In the genomic region with DNA sequence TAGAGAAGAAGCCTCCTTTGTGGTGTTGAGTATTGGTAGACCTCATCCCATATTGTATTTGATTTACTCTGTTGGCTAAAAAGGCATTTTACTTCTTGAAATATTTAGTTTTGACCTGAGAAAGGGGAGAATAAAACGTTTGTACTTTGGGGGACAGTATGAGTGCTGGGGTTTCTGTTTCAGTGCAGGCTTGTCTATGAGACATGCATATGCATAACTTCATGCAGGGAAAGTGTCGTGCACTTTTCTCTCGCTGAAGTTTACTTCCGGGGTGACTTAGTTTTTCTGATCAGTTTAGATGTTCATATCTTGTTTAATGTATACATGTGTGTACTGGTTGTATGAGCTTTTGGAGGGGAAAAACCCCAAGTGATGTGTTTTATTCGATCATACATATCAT, we compare ENCODE assay signal across 8 cellular contexts. TPM values are rescaled to one million over a fixed set of nuclear protein-coding genes. Genes with fewer than 3 reads are reported as not detected.
DNase-seq lines count a peak whose midpoint lies in the region; ATAC-seq, FAIRE-seq and TF ChIP-seq lines count a peak whose summit lies in the region.

No MANE protein-coding gene starts in this region.

- FAIRE-seq in HTR-8/SVneo (lab: Jason Lieb, UNC) = no peak

- H3K4me3 Mint-ChIP-seq in immature natural killer cell = peak overlapping the region; percentile 92 to 94 (median 93)

- no peaks in the 10 kb centered on the region for H3K9me3 ChIP-seq in DOHH2 (ENCODE audit: control insufficient read depth, insufficient read depth, low read length)

- no peaks in the 10 kb centered on the region for H3F3A ChIP-seq in DOHH2 (ENCODE audit: control insufficient read depth, insufficient read depth)

- CTCF ChIA-PET in RWPE1 (lab: Yijun Ruan, JAX) = no interaction called here

- H3K27ac ChIP-seq in DOHH2 (ENCODE audit: low read depth, low read length) (no peak overlapping the region), RWPE1 (no peak overlapping the region)

- peaks cover 6 to 16% (median 10%) of the 10 kb centered on the region in 3 donors for H3K27me3 Mint-ChIP-seq in immature natural killer cell (ENCODE audit: low read depth in 3 of 3)

- H3K36me3 ChIP-seq in DOHH2 (ENCODE audit: control insufficient read depth, low read length) = no peaks in the 10 kb centered on the region

- no peaks in the 10 kb centered on the region for H4K20me1 ChIP-seq in DOHH2 (ENCODE audit: control insufficient read depth, insufficient read depth, low read depth, low read length)

- H3K79me2 ChIP-seq in DOHH2 (ENCODE audit: control insufficient read depth, low read length) = no peaks in the 10 kb centered on the region

- peaks cover 11 to 13% (median 12%) of the 10 kb centered on the region in 3 donors for H3K36me3 Mint-ChIP-seq in immature natural killer cell

- H3K27ac Mint-ChIP-seq in immature natural killer cell = peak overlapping the region; percentile 90 to 99 (median 96)

- DNase-seq in Jurkat, Clone E6-1 (ENCODE audit: low read depth, low spot score) = peak; percentile 49
- DNase-seq in immature natural killer cell (peak; percentile 48 to 60 (median 50)), RWPE1 (ENCODE audit: low spot score) (no peak), AG08395 (ENCODE audit: low spot score) (no peak), HTR-8/SVneo (ENCODE audit: insufficient read length, low spot score) (no peak), NCI-H1694 (lab: John Stamatoyannopoulos, UW) (no peak)

- POLR2A ChIA-PET in RWPE1 (lab: Yijun Ruan, JAX; ENCODE audit: low non-redundant PET) = no interaction called here

- no peaks in the 10 kb centered on the region for H3K9me2 ChIP-seq in DOHH2 (replicated peaks; ENCODE audit: control insufficient read depth, low read length)

- H3K9me3 Mint-ChIP-seq in immature natural killer cell = no peaks in the 10 kb centered on the region

- peak overlapping the region; percentile 54 for H3K4me2 ChIP-seq in DOHH2 (ENCODE audit: low read length)

- peak; percentile 38 for ATAC-seq in GM21367 (IDR thresholded peaks at IDR 0.05; ENCODE audit: unreplicated experiment)

- peaks cover 2% of the 10 kb centered on the region; the same call in 1 of the 2 replicates for H3K27me3 ChIP-seq in DOHH2 (ENCODE audit: control insufficient read depth, low read length)

- TF ChIP-seq CTCF in DOHH2 (IDR thresholded peaks at IDR 0.05; ENCODE audit: low read depth, low read length, poor library complexity, severe bottlenecking) (no peak), RWPE1 (conservative IDR thresholded peaks at IDR 0.05; ENCODE audit: low read depth) (no peak)

- H3K4me3 ChIP-seq in DOHH2 (ENCODE audit: low read length) = peak overlapping the region; percentile 35
- H3K4me3 ChIP-seq in Jurkat, Clone E6-1 (ENCODE audit: low read length) = peak overlapping the region; percentile 73

- H3K4me1 ChIP-seq in DOHH2 (ENCODE audit: control insufficient read depth, low read length) = peaks cover 23% of the 10 kb centered on the region

- peaks cover 88 to 99% of the 10 kb centered on the region in 2 donors for H3K4me1 Mint-ChIP-seq in immature natural killer cell

RNA-seq across cellular contexts. Expression of a gene that starts 59.5 kb away (rescaled TPM):
- 18.1 TPM for polyA plus RNA-seq in Jurkat, Clone E6-1 (2012; ENCODE audit: insufficient read depth, insufficient read length)
- 100 to 1,000 TPM in 1 of 3 donors, 10 to 100 TPM in 2; 40.5 to 261 (median 67.6) TPM for polyA plus RNA-seq in immature natural killer cell

Comparison
In these comparisons a context has a peak if more than half of its experiments do, and no peak if none do; other contexts are left out.
1. DNase-seq: peak in Jurkat, Clone E6-1 (single experiment) and immature natural killer cell (3 of 3); none in RWPE1 (single experiment), AG08395 (single experiment), HTR-8/SVneo (single experiment) and NCI-H1694 (single experiment).